8 cellular contexts compared by ENCODE assay signal in the genomic region with DNA sequence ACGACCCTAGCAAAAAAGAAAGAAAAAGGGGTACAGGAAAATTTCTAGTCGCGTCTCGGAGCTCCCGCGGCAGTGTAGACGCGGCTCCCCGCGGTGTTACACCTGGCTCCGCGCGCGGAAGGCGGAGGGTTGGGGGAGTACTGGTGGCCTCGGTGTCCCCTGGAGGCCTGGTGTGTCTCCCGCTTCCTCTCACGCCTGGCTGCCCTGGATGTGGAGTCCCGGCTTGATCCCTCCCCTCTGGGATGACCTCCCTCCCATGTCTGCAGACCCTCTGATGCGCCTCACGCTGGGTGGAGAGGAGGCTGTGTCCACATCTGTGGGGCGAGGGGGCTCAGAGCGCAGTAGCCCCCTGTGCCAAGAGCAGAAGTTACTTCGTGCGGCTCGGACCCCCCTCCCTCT. TPM values are rescaled to one million over a fixed set of nuclear protein-coding genes. Genes with fewer than 3 reads are reported as not detected.
A peak's percentile ranks its signal among the peaks of the same experiment; 100 is the strongest.
DNase-seq lines count a peak whose midpoint lies in the region; ATAC-seq and TF ChIP-seq lines count a peak whose summit lies in the region.

No MANE protein-coding gene starts in this region.

- H3K9me3 ChIP-seq in WERI-Rb-1 (ENCODE audit: severe bottlenecking) (peaks cover 9% of the 10 kb centered on the region), hepatocyte (ENCODE audit: low read depth) (no peaks in the 10 kb centered on the region), smooth muscle cell (replicated peaks; ENCODE audit: low read depth) (no peaks in the 10 kb centered on the region)

- no peak overlapping the region for H3K27ac ChIP-seq in WERI-Rb-1
- no peak overlapping the region for H3K27ac ChIP-seq in hepatocyte
- H3K27ac ChIP-seq in smooth muscle cell (ENCODE audit: low read depth): no peak overlapping the region

- TF ChIP-seq CTCF in WERI-Rb-1 (IDR thresholded peaks at IDR 0.05; ENCODE audit: low read depth, low read length) (no peak), hepatocyte (IDR thresholded peaks at IDR 0.05; ENCODE audit: poor library complexity) (no peak), smooth muscle cell (IDR thresholded peaks at IDR 0.05; ENCODE audit: borderline replicate concordance, insufficient read depth, poor library complexity, severe bottlenecking) (no peak)

- H3K4me3 ChIP-seq in WERI-Rb-1 (ENCODE audit: low read depth, low read length) (peak overlapping the region; percentile 36), hepatocyte (peak overlapping the region; percentile 21), smooth muscle cell (peak overlapping the region; percentile 48)

- WGBS in hepatocyte (ENCODE audit: low lambda C conversion rate, missing lambda C conversion rate): 1% methylated on average over 18 of the region's 26 CpGs
- 3% methylated on average over 26 of the region's 26 CpGs for WGBS in smooth muscle cell (ENCODE audit: low lambda C conversion rate)

- H3F3A ChIP-seq in smooth muscle cell (ENCODE audit: low read depth): no peaks in the 10 kb centered on the region

- H3K79me2 ChIP-seq in hepatocyte: no peaks in the 10 kb centered on the region
- H3K79me2 ChIP-seq in smooth muscle cell (ENCODE audit: low read depth): no peaks in the 10 kb centered on the region

- H3K36me3 ChIP-seq in WERI-Rb-1 (no peaks in the 10 kb centered on the region), hepatocyte (replicated peaks; ENCODE audit: insufficient read depth, low read depth) (no peaks in the 10 kb centered on the region), smooth muscle cell (ENCODE audit: low read depth) (no peaks in the 10 kb centered on the region)

- ATAC-seq in GM21529 (IDR thresholded peaks at IDR 0.05; ENCODE audit: unreplicated experiment) (no peak), GM19023 (IDR thresholded peaks at IDR 0.05; ENCODE audit: unreplicated experiment) (no peak), HG02610 (IDR thresholded peaks at IDR 0.05; ENCODE audit: unreplicated experiment) (no peak)

- H3K27me3 ChIP-seq in WERI-Rb-1 (ENCODE audit: insufficient read depth, low read depth, severe bottlenecking) (peaks cover 25% of the 10 kb centered on the region), hepatocyte (peaks cover 42% of the 10 kb centered on the region), smooth muscle cell (ENCODE audit: low read depth) (peaks cover 27% of the 10 kb centered on the region)

- no peaks in the 10 kb centered on the region for H3K9me2 ChIP-seq in hepatocyte (replicated peaks; ENCODE audit: insufficient read depth)

- no peak overlapping the region for H3K9ac ChIP-seq in smooth muscle cell (ENCODE audit: low read depth)

- H3K4me1 ChIP-seq in hepatocyte (ENCODE audit: insufficient read depth) (peaks cover 13% of the 10 kb centered on the region), smooth muscle cell (ENCODE audit: low read depth) (peaks cover 5% of the 10 kb centered on the region)

- H3K4me2 ChIP-seq in hepatocyte (peak overlapping the region; percentile 94), smooth muscle cell (peak overlapping the region; percentile 88)

- peak overlapping the region; percentile 53 for H2AFZ ChIP-seq in hepatocyte
- H2AFZ ChIP-seq in smooth muscle cell (ENCODE audit: low read depth): no peak overlapping the region

- peak; percentile 41 for DNase-seq in NCI-H345 (lab: John Stamatoyannopoulos, UW)
- no peak for DNase-seq in NCI-H345 treated with DMSO at 0.1 percent for 48 hours (lab: John Stamatoyannopoulos, UW; ENCODE audit: unreplicated experiment)
- DNase-seq in WERI-Rb-1: peak; percentile 19
- DNase-seq in hepatocyte (ENCODE audit: low spot score): peak; percentile 8
- no peak for DNase-seq in smooth muscle cell (lab: John Stamatoyannopoulos, UW; ENCODE audit: unreplicated experiment)

- no peaks in the 10 kb centered on the region for H4K20me1 ChIP-seq in hepatocyte (ENCODE audit: insufficient read depth, poor library complexity, severe bottlenecking)
- H4K20me1 ChIP-seq in smooth muscle cell (ENCODE audit: low read depth): no peaks in the 10 kb centered on the region

RNA-seq across cellular contexts. Expression of a gene that starts 1.2 kb away (rescaled TPM):
- 3.6 and 5.4 TPM in 2 replicates for total RNA-seq in hepatocyte
- 2.1 and 3.2 TPM in 2 replicates for polyA plus RNA-seq in hepatocyte
- total RNA-seq in smooth muscle cell: 0.72 and 1.4 TPM in 2 replicates
- polyA plus RNA-seq in smooth muscle cell: 0.09 and 1.4 TPM in 2 replicates

Comparison
In these comparisons a context has a peak if more than half of its experiments do, and no peak if none do; other contexts are left out.
1. DNase-seq: peak in NCI-H345 (single experiment), WERI-Rb-1 (single experiment) and hepatocyte (single experiment); none in NCI-H345 treated with DMSO at 0.1 percent for 48 hours (single experiment) and smooth muscle cell (single experiment).
2. Peak in every context shown above with its lines, with median percentiles within 50 percentile points of each other: H3K4me3 ChIP-seq.